In genomic region chr17:59941131-59941530, GRCh38 we compare ENCODE assay signal across 20 cellular contexts. TPM values are rescaled to one million over a fixed set of nuclear protein-coding genes. Genes with fewer than 3 reads are reported as not detected.
DNase-seq lines count a peak whose midpoint lies in the region; ATAC-seq, FAIRE-seq and TF ChIP-seq lines count a peak whose summit lies in the region.
"Had no signal": no experiment of that assay in that cellular context is flagged by ENCODE, and none has a peak within 500 bp of the region (broad histone marks: within the 10 kb centered on the region; RNA-seq: fewer than 3 reads in every experiment).

No MANE protein-coding gene starts in this region.

- peak overlapping the region; percentile 35 for H3K4me3 Mint-ChIP-seq in activated CD4-positive, alpha-beta T cell treated with anti-CD3 and anti-CD28 coated beads, Interleukin-2, amount 10 ng/mL, durations not matched to agents 24 days and 14 days
- no peak overlapping the region for H3K4me3 Mint-ChIP-seq in activated CD4-positive, alpha-beta T cell treated with anti-CD3 and anti-CD28 coated beads, Interleukin-2, amount 10 ng/mL, durations not matched to agents 7 days and 5 days
- H3K4me3 Mint-ChIP-seq: CD4-positive, alpha-beta T cell had no signal

- H3K4me1 ChIP-seq in osteoblast (ENCODE audit: insufficient read depth, low read length) (no peaks in the 10 kb centered on the region), kidney (ENCODE audit: control insufficient read depth in 1 of 2, insufficient read depth in 1 of 2, low read depth in 1 of 2, low read length in 2 of 2) (no peaks in the 10 kb centered on the region)
- H3K4me1 ChIP-seq: Caco-2 had no signal

- TF ChIP-seq CTCF in osteoblast (IDR thresholded peaks at IDR 0.05; ENCODE audit: extremely low read depth, low read depth, low read length) (no peak), kidney (IDR thresholded peaks at IDR 0.05; ENCODE audit: borderline replicate concordance, extremely low read depth, insufficient read depth) (no peak)

- peaks cover 42% of the 10 kb centered on the region for H3K36me3 ChIP-seq in osteoblast (ENCODE audit: insufficient read depth, low read length)
- peaks cover 13 to 19% of the 10 kb centered on the region in 2 donors for H3K36me3 ChIP-seq in kidney (ENCODE audit: control insufficient read depth in 1 of 2, insufficient read depth in 2 of 2, low read length in 2 of 2)

- intact Hi-C loops in activated CD4-positive, alpha-beta T cell treated with anti-CD3 and anti-CD28 coated beads, Interleukin-2, amount 10 ng/mL, durations not matched to agents 24 days and 14 days (cut with micrococcal nuclease), result loop anchor here (1.0 kb wide), 1 partner anchor 23 kb away; the partner anchor contains the start of gene RNFT1
- intact Hi-C loops in kidney (cut with DNase I), result no loop called here

- H3K4me3 ChIP-seq in osteoblast (ENCODE audit: insufficient read depth, low read length) (no peak overlapping the region), kidney (ENCODE audit: low read length in 2 of 2) (no peak overlapping the region)
- H3K4me3 ChIP-seq: K562 had no signal

- ATAC-seq in GM19467 (IDR thresholded peaks at IDR 0.05; ENCODE audit: unreplicated experiment), result no peak
- ATAC-seq: K562 had no signal

- CTCF ChIA-PET in activated CD4-positive, alpha-beta T cell treated with anti-CD3 and anti-CD28 coated beads, Interleukin-2, amount 10 ng/mL, durations not matched to agents 7 days and 5 days (lab: Charles Lee), result interaction anchor here (0.6 to 0.9 kb wide), 5 partner anchors 10 to 192 kb away, joined by 3 to 7 read pairs (median 5); no protein-coding TSS in a partner anchor

- no peak overlapping the region for H3K4me2 ChIP-seq in osteoblast (ENCODE audit: insufficient read depth, low read length)

- no peak for FAIRE-seq in kidney (lab: Jason Lieb, UNC)
- FAIRE-seq: A204.1, G401.6, H54, K562, RCC 7860 had no signal

- H3K9me3 Mint-ChIP-seq in activated CD4-positive, alpha-beta T cell treated with anti-CD3 and anti-CD28 coated beads, Interleukin-2, amount 10 ng/mL, durations not matched to agents 24 days and 14 days, result no peaks in the 10 kb centered on the region
- H3K9me3 Mint-ChIP-seq in activated CD4-positive, alpha-beta T cell treated with anti-CD3 and anti-CD28 coated beads, Interleukin-2, amount 10 ng/mL, durations not matched to agents 7 days and 5 days, result no peaks in the 10 kb centered on the region
- H3K9me3 Mint-ChIP-seq: CD4-positive, alpha-beta T cell had no signal

- no peaks in the 10 kb centered on the region for H3K27me3 Mint-ChIP-seq in activated CD4-positive, alpha-beta T cell treated with anti-CD3 and anti-CD28 coated beads, Interleukin-2, amount 10 ng/mL, durations not matched to agents 24 days and 14 days
- no peaks in the 10 kb centered on the region for H3K27me3 Mint-ChIP-seq in activated CD4-positive, alpha-beta T cell treated with anti-CD3 and anti-CD28 coated beads, Interleukin-2, amount 10 ng/mL, durations not matched to agents 7 days and 5 days
- H3K27me3 Mint-ChIP-seq: CD4-positive, alpha-beta T cell had no signal

- H3K27me3 ChIP-seq in osteoblast (ENCODE audit: insufficient read depth, low read length), result no peaks in the 10 kb centered on the region

- no peak overlapping the region for H2AFZ ChIP-seq in osteoblast (ENCODE audit: low read length)

- H3K36me3 Mint-ChIP-seq in activated CD4-positive, alpha-beta T cell treated with anti-CD3 and anti-CD28 coated beads, Interleukin-2, amount 10 ng/mL, durations not matched to agents 24 days and 14 days (ENCODE audit: low read depth), result peaks cover 66% of the 10 kb centered on the region
- H3K36me3 Mint-ChIP-seq in activated CD4-positive, alpha-beta T cell treated with anti-CD3 and anti-CD28 coated beads, Interleukin-2, amount 10 ng/mL, durations not matched to agents 7 days and 5 days (ENCODE audit: low read depth), result peaks cover 59% of the 10 kb centered on the region

- H3K27ac Mint-ChIP-seq in activated CD4-positive, alpha-beta T cell treated with anti-CD3 and anti-CD28 coated beads, Interleukin-2, amount 10 ng/mL, durations not matched to agents 24 days and 14 days, result peak overlapping the region; percentile 89
- H3K27ac Mint-ChIP-seq in activated CD4-positive, alpha-beta T cell treated with anti-CD3 and anti-CD28 coated beads, Interleukin-2, amount 10 ng/mL, durations not matched to agents 7 days and 5 days, result no peak overlapping the region
- H3K27ac Mint-ChIP-seq: CD4-positive, alpha-beta T cell had no signal

- DNase-seq in activated CD4-positive, alpha-beta T cell treated with anti-CD3 and anti-CD28 coated beads, Interleukin-2, amount 10 ng/mL, durations not matched to agents 24 days and 14 days, result no peak
- DNase-seq in activated CD4-positive, alpha-beta T cell treated with anti-CD3 and anti-CD28 coated beads, Interleukin-2, amount 10 ng/mL, durations not matched to agents 7 days and 5 days, result no peak
- DNase-seq in stimulated activated CD4-positive, alpha-beta T cell treated with anti-CD3 and anti-CD28 coated beads, Interleukin-4, amount 100 ng/mL, for 24 hours, result peak; percentile 17
- DNase-seq in stimulated activated CD4-positive, alpha-beta T cell treated with anti-CD3 and anti-CD28 coated beads, Interleukin-4, amount 100 ng/mL, for 4 hours, result no peak
- DNase-seq in osteoblast (ENCODE audit: insufficient read length, low spot score, missing footprints) (peak; percentile 8), kidney (no peak), OCI-M1 (lab: John Stamatoyannopoulos, UW) (no peak)
- DNase-seq: Caco-2; CD4-positive, alpha-beta T cell; NCI-H1092 treated with DMSO at 0.1 percent for 48 hours; NCI-H146; NCI-H2029 treated with DMSO at 0.1 percent for 48 hours; NCI-H2171; NCI-H526 had no signal

- no peaks in the 10 kb centered on the region for H3K79me2 ChIP-seq in osteoblast (ENCODE audit: insufficient read depth, low read length)

- POLR2A ChIA-PET in activated CD4-positive, alpha-beta T cell treated with anti-CD3 and anti-CD28 coated beads, Interleukin-2, amount 10 ng/mL, durations not matched to agents 7 days and 5 days (lab: Charles Lee), result no interaction called here

- H4K20me1 ChIP-seq in osteoblast (ENCODE audit: insufficient read depth, low read length), result no peaks in the 10 kb centered on the region

- no peak overlapping the region for H3K9ac ChIP-seq in kidney (ENCODE audit: low read length in 2 of 2)

- H3K9me3 ChIP-seq in osteoblast (ENCODE audit: low read depth, low read length) (no peaks in the 10 kb centered on the region), kidney (ENCODE audit: control insufficient read depth in 1 of 2, low read length in 2 of 2) (no peaks in the 10 kb centered on the region)
- H3K9me3 ChIP-seq: Caco-2 had no signal

- H3K27ac ChIP-seq in osteoblast (ENCODE audit: low read depth, low read length) (no peak overlapping the region), kidney (ENCODE audit: low read depth in 2 of 2, low read length in 2 of 2) (no peak overlapping the region)

- peaks cover 32% of the 10 kb centered on the region for H3K4me1 Mint-ChIP-seq in activated CD4-positive, alpha-beta T cell treated with anti-CD3 and anti-CD28 coated beads, Interleukin-2, amount 10 ng/mL, durations not matched to agents 24 days and 14 days
- H3K4me1 Mint-ChIP-seq in activated CD4-positive, alpha-beta T cell treated with anti-CD3 and anti-CD28 coated beads, Interleukin-2, amount 10 ng/mL, durations not matched to agents 7 days and 5 days, result peaks cover 14% of the 10 kb centered on the region

RNA-seq across cellular contexts. Expression of gene RNFT1, which starts 23.4 kb away (rescaled TPM):
- total RNA-seq in activated CD4-positive, alpha-beta T cell treated with anti-CD3 and anti-CD28 coated beads, Interleukin-2, amount 10 ng/mL, durations not matched to agents 24 days and 14 days, result 33.9 and 34.3 TPM in 2 replicates
- total RNA-seq in activated CD4-positive, alpha-beta T cell treated with anti-CD3 and anti-CD28 coated beads, Interleukin-2, amount 10 ng/mL, durations not matched to agents 7 days and 5 days, result 10 to 100 TPM; 16.6 to 18.2 TPM
- total RNA-seq in osteoblast, result 15.6 and 17.7 TPM in 2 replicates
- 15.1 TPM for total RNA-seq in kidney
- 6.0 TPM for polyA plus RNA-seq in kidney (ENCODE audit: insufficient read depth, low read depth, low replicate concordance)

RNA-seq across cellular contexts. Expression of gene RPS6KB1, which starts 48.2 kb away (rescaled TPM):
- total RNA-seq in activated CD4-positive, alpha-beta T cell treated with anti-CD3 and anti-CD28 coated beads, Interleukin-2, amount 10 ng/mL, durations not matched to agents 24 days and 14 days, result 64.0 and 66.4 TPM in 2 replicates
- 10 to 100 TPM; 46.7 to 50.3 TPM for total RNA-seq in activated CD4-positive, alpha-beta T cell treated with anti-CD3 and anti-CD28 coated beads, Interleukin-2, amount 10 ng/mL, durations not matched to agents 7 days and 5 days
- total RNA-seq in osteoblast (29.0 and 30.4 TPM in 2 replicates), kidney (34.8 TPM)
- 10.5 TPM for polyA plus RNA-seq in kidney (ENCODE audit: insufficient read depth, low read depth, low replicate concordance)

RNA-seq across cellular contexts. Expression of gene TUBD1, which starts 48.4 kb away (rescaled TPM):
- total RNA-seq in activated CD4-positive, alpha-beta T cell treated with anti-CD3 and anti-CD28 coated beads, Interleukin-2, amount 10 ng/mL, durations not matched to agents 24 days and 14 days, result 11.0 and 12.1 TPM in 2 replicates
- total RNA-seq in activated CD4-positive, alpha-beta T cell treated with anti-CD3 and anti-CD28 coated beads, Interleukin-2, amount 10 ng/mL, durations not matched to agents 7 days and 5 days, result 10 to 100 TPM; 12.3 to 13.8 TPM
- total RNA-seq in osteoblast (4.0 and 4.4 TPM in 2 replicates), kidney (11.9 TPM)
- polyA plus RNA-seq in kidney (ENCODE audit: insufficient read depth, low read depth, low replicate concordance), result 6.8 TPM

Comparison
In these comparisons a context has a peak if more than half of its experiments do, and no peak if none do; other contexts are left out.
1. DNase-seq: peak in stimulated activated CD4-positive, alpha-beta T cell treated with anti-CD3 and anti-CD28 coated beads, Interleukin-4, amount 100 ng/mL, for 24 hours (single experiment) and osteoblast (single experiment); none in activated CD4-positive, alpha-beta T cell treated with anti-CD3 and anti-CD28 coated beads, Interleukin-2, amount 10 ng/mL, durations not matched to agents 24 days and 14 days (single experiment), activated CD4-positive, alpha-beta T cell treated with anti-CD3 and anti-CD28 coated beads, Interleukin-2, amount 10 ng/mL, durations not matched to agents 7 days and 5 days (single experiment), stimulated activated CD4-positive, alpha-beta T cell treated with anti-CD3 and anti-CD28 coated beads, Interleukin-4, amount 100 ng/mL, for 4 hours (0 of 2), kidney (single experiment) and OCI-M1 (single experiment).